In the genomic region with DNA sequence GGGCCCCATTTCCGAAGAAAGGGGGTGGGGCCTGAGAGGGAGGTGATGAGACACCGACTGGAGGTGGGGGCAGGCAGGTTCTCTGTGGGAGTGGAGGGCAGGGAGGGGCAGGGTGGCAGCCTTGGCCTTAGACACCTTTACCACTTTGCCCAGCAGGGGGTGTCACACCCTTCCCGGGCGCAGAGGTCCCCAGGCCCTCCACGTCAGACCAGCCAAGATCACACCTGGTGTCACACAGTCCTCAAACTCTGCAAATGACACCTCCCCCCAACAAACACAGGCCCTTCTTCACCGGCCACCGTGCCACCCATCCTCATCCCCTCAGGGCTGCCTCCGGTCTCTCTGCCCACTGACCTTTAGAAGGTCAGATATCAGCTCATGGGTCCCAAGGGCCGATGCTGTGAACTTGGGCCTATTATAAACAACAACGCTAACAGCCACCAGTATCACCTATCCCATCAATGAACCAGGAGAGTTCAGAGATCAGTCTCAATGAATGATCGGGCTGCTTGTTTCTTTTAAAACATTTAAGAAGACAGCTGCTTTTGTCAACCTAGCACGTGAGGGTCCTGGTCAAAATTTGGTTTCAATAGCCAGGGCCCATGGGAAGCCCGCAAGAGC, we compare ENCODE assay signal across 1 cellular context.
TF ChIP-seq lines count a peak whose summit lies in the region.

No MANE protein-coding gene starts in this region.

TF ChIP-seq in HepG2, 621 proteins besides CTCF, POLR2A, EP300 and RAD21 (continued from another document and continues in another):
- TF ChIP-seq, protein P1, sequence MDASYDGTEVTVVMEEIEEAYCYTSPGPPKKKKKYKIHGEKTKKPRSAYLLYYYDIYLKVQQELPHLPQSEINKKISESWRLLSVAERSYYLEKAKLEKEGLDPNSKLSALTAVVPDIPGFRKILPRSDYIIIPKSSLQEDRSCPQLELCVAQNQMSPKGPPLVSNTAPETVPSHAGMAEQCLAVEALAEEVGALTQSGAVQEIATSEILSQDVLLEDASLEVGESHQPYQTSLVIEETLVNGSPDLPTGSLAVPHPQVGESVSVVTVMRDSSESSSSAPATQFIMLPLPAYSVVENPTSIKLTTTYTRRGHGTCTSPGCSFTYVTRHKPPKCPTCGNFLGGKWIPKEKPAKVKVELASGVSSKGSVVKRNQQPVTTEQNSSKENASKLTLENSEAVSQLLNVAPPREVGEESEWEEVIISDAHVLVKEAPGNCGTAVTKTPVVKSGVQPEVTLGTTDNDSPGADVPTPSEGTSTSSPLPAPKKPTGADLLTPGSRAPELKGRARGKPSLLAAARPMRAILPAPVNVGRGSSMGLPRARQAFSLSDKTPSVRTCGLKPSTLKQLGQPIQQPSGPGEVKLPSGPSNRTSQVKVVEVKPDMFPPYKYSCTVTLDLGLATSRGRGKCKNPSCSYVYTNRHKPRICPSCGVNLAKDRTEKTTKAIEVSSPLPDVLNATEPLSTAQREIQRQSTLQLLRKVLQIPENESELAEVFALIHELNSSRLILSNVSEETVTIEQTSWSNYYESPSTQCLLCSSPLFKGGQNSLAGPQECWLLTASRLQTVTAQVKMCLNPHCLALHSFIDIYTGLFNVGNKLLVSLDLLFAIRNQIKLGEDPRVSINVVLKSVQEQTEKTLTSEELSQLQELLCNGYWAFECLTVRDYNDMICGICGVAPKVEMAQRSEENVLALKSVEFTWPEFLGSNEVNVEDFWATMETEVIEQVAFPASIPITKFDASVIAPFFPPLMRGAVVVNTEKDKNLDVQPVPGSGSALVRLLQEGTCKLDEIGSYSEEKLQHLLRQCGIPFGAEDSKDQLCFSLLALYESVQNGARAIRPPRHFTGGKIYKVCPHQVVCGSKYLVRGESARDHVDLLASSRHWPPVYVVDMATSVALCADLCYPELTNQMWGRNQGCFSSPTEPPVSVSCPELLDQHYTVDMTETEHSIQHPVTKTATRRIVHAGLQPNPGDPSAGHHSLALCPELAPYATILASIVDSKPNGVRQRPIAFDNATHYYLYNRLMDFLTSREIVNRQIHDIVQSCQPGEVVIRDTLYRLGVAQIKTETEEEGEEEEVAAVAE (CRISPR knock-in tag; IDR thresholded peaks at IDR 0.05; ENCODE audit: borderline replicate concordance) = no peak
- TF ChIP-seq ZNF263 (CRISPR knock-in tag; IDR thresholded peaks at IDR 0.05) (no peak), SMAD3 (CRISPR knock-in tag; IDR thresholded peaks at IDR 0.05) (no peak), ZNF234 (CRISPR knock-in tag; conservative IDR thresholded peaks at IDR 0.05) (no peak), ZNF749 (CRISPR knock-in tag; IDR thresholded peaks at IDR 0.05; ENCODE audit: borderline replicate concordance) (no peak), ZNF24 (IDR thresholded peaks at IDR 0.05) (no peak), JUN (CRISPR knock-in tag; IDR thresholded peaks at IDR 0.05) (no peak), ZNF251 (CRISPR knock-in tag; IDR thresholded peaks at IDR 0.05) (no peak), GATAD2A (CRISPR knock-in tag; IDR thresholded peaks at IDR 0.05) (no peak), ZNF737 (CRISPR knock-in tag; IDR thresholded peaks at IDR 0.05; ENCODE audit: borderline replicate concordance) (no peak), CEBPG (CRISPR knock-in tag; IDR thresholded peaks at IDR 0.05) (no peak), ZNF225 (CRISPR knock-in tag; IDR thresholded peaks at IDR 0.05) (0 out of 2 replicates have a peak, but pooled peaks have one; percentile 48), BHLHE40 (IDR thresholded peaks at IDR 0.05; ENCODE audit: low read length) (no peak), FOXA3 (CRISPR knock-in tag; IDR thresholded peaks at IDR 0.05) (peak; percentile 13; the same call in 1 of the 2 replicates), ARID2 (CRISPR knock-in tag; IDR thresholded peaks at IDR 0.05; ENCODE audit: borderline replicate concordance) (no peak), TCF12 (IDR thresholded peaks at IDR 0.05) (no peak), TCF12 (CRISPR knock-in tag; IDR thresholded peaks at IDR 0.05) (no peak), RFX1 (IDR thresholded peaks at IDR 0.05) (no peak), TEAD3 (CRISPR knock-in tag; optimal IDR thresholded peaks at IDR 0.05; ENCODE audit: borderline replicate concordance) (no peak), ZNF879 (CRISPR knock-in tag; IDR thresholded peaks at IDR 0.05) (no peak), ZFP41 (CRISPR knock-in tag; IDR thresholded peaks at IDR 0.05; ENCODE audit: borderline replicate concordance) (no peak), ZNF501 (CRISPR knock-in tag; IDR thresholded peaks at IDR 0.05) (no peak), ZFP36 (IDR thresholded peaks at IDR 0.05; ENCODE audit: borderline replicate concordance, low read depth, low read length, partially characterized antibody) (no peak), NAIF1 (CRISPR knock-in tag; IDR thresholded peaks at IDR 0.05; ENCODE audit: borderline replicate concordance) (no peak), NFKB2 (CRISPR knock-in tag; IDR thresholded peaks at IDR 0.05; ENCODE audit: borderline replicate concordance) (no peak)
- TF ChIP-seq, protein P2, sequence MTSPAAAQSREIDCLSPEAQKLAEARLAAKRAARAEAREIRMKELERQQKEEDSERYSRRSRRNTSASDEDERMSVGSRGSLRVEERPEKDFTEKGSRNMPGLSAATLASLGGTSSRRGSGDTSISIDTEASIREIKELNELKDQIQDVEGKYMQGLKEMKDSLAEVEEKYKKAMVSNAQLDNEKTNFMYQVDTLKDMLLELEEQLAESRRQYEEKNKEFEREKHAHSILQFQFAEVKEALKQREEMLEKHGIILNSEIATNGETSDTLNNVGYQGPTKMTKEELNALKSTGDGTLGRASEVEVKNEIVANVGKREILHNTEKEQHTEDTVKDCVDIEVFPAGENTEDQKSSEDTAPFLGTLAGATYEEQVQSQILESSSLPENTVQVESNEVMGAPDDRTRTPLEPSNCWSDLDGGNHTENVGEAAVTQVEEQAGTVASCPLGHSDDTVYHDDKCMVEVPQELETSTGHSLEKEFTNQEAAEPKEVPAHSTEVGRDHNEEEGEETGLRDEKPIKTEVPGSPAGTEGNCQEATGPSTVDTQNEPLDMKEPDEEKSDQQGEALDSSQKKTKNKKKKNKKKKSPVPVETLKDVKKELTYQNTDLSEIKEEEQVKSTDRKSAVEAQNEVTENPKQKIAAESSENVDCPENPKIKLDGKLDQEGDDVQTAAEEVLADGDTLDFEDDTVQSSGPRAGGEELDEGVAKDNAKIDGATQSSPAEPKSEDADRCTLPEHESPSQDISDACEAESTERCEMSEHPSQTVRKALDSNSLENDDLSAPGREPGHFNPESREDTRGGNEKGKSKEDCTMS (CRISPR knock-in tag; conservative IDR thresholded peaks at IDR 0.05) = no peak
- TF ChIP-seq, protein P3, sequence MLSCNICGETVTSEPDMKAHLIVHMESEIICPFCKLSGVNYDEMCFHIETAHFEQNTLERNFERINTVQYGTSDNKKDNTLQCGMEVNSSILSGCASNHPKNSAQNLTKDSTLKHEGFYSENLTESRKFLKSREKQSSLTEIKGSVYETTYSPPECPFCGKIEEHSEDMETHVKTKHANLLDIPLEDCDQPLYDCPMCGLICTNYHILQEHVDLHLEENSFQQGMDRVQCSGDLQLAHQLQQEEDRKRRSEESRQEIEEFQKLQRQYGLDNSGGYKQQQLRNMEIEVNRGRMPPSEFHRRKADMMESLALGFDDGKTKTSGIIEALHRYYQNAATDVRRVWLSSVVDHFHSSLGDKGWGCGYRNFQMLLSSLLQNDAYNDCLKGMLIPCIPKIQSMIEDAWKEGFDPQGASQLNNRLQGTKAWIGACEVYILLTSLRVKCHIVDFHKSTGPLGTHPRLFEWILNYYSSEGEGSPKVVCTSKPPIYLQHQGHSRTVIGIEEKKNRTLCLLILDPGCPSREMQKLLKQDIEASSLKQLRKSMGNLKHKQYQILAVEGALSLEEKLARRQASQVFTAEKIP (CRISPR knock-in tag; IDR thresholded peaks at IDR 0.05; ENCODE audit: borderline replicate concordance) = no peak
- TF ChIP-seq, protein P4, sequence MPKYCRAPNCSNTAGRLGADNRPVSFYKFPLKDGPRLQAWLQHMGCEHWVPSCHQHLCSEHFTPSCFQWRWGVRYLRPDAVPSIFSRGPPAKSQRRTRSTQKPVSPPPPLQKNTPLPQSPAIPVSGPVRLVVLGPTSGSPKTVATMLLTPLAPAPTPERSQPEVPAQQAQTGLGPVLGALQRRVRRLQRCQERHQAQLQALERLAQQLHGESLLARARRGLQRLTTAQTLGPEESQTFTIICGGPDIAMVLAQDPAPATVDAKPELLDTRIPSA (CRISPR knock-in tag; IDR thresholded peaks at IDR 0.05; ENCODE audit: borderline replicate concordance) = no peak
- TF ChIP-seq, protein P5, sequence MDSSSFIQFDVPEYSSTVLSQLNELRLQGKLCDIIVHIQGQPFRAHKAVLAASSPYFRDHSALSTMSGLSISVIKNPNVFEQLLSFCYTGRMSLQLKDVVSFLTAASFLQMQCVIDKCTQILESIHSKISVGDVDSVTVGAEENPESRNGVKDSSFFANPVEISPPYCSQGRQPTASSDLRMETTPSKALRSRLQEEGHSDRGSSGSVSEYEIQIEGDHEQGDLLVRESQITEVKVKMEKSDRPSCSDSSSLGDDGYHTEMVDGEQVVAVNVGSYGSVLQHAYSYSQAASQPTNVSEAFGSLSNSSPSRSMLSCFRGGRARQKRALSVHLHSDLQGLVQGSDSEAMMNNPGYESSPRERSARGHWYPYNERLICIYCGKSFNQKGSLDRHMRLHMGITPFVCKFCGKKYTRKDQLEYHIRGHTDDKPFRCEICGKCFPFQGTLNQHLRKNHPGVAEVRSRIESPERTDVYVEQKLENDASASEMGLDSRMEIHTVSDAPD (CRISPR knock-in tag; IDR thresholded peaks at IDR 0.05) = no peak
- TF ChIP-seq, protein P6, sequence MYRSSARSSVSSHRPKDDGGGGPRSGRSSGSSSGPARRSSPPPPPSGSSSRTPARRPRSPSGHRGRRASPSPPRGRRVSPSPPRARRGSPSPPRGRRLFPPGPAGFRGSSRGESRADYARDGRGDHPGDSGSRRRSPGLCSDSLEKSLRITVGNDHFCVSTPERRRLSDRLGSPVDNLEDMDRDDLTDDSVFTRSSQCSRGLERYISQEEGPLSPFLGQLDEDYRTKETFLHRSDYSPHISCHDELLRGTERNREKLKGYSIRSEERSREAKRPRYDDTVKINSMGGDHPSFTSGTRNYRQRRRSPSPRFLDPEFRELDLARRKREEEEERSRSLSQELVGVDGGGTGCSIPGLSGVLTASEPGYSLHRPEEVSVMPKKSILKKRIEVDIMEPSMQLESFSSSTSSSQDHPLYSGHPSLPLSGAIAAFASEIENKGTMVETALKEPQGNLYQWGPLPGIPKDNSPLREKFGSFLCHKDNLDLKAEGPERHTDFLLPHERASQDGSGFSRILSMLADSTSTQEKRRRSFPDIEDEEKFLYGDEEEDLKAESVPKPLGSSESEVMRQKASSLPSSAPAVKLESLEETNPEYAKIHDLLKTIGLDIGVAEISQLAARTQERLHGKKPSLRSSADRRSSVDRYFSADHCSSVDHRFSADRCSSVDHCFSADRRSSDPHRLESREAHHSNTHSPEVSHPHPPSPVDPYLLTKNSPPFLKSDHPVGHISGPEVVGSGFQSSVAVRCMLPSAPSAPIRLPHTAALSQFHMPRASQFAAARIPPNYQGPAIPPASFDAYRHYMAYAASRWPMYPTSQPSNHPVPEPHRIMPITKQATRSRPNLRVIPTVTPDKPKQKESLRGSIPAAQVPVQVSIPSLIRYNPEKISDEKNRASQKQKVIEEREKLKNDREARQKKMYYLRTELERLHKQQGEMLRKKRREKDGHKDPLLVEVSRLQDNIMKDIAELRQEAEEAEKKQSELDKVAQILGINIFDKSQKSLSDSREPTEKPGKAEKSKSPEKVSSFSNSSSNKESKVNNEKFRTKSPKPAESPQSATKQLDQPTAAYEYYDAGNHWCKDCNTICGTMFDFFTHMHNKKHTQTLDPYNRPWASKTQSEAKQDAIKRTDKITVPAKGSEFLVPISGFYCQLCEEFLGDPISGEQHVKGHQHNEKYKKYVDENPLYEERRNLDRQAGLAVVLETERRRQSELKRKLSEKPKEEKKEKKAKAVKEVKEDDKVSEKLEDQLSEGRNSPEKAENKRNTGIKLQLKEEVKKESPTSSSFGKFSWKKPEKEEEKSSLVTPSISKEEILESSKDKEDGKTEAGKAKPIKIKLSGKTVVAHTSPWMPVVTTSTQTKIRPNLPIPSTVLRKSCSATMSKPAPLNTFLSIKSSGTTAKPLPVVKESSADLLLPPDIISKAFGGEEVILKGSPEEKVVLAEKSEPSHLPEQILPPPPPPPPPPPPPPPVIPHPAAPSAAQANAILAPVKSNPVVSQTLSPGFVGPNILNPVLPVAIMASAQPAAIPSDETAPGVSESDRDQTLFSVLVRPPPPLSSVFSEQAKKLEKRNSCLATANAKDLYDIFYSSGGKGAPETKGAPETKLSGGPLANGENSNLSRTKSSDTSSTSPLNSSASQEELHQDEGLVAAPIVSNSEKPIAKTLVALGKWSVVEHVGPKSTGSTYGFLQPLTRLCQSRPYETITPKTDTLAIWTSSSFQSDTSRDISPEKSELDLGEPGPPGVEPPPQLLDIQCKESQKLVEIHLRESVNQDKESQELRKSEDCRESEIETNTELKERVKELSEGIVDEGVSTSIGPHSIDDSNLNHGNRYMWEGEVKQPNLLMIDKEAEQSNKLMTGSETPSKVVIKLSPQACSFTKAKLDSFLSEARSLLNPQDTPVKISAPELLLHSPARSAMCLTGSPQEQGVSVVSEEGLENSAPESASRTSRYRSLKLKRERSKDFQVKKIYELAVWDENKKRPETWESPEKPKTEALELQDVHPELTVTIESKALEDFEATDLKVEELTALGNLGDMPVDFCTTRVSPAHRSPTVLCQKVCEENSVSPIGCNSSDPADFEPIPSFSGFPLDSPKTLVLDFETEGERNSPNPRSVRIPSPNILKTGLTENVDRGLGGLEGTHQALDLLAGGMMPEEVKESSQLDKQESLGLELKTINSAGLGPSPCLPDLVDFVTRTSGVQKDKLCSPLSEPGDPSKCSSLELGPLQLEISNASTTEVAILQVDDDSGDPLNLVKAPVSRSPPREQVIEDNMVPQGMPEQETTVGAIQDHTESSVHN (CRISPR knock-in tag; IDR thresholded peaks at IDR 0.05) = no peak
- TF ChIP-seq, protein P7, sequence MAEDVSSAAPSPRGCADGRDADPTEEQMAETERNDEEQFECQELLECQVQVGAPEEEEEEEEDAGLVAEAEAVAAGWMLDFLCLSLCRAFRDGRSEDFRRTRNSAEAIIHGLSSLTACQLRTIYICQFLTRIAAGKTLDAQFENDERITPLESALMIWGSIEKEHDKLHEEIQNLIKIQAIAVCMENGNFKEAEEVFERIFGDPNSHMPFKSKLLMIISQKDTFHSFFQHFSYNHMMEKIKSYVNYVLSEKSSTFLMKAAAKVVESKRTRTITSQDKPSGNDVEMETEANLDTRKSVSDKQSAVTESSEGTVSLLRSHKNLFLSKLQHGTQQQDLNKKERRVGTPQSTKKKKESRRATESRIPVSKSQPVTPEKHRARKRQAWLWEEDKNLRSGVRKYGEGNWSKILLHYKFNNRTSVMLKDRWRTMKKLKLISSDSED (CRISPR knock-in tag; IDR thresholded peaks at IDR 0.05) = no peak
- TF ChIP-seq, protein P8, sequence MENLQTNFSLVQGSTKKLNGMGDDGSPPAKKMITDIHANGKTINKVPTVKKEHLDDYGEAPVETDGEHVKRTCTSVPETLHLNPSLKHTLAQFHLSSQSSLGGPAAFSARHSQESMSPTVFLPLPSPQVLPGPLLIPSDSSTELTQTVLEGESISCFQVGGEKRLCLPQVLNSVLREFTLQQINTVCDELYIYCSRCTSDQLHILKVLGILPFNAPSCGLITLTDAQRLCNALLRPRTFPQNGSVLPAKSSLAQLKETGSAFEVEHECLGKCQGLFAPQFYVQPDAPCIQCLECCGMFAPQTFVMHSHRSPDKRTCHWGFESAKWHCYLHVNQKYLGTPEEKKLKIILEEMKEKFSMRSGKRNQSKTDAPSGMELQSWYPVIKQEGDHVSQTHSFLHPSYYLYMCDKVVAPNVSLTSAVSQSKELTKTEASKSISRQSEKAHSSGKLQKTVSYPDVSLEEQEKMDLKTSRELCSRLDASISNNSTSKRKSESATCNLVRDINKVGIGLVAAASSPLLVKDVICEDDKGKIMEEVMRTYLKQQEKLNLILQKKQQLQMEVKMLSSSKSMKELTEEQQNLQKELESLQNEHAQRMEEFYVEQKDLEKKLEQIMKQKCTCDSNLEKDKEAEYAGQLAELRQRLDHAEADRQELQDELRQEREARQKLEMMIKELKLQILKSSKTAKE (CRISPR knock-in tag; IDR thresholded peaks at IDR 0.05; ENCODE audit: borderline replicate concordance) = no peak
